ENCODE assay signal across 14 cellular contexts in genomic region chr14:54381821-54382220, GRCh38. TPM values are rescaled to one million over a fixed set of nuclear protein-coding genes. Genes with fewer than 3 reads are reported as not detected.
DNase-seq lines count a peak whose midpoint lies in the region; ATAC-seq, FAIRE-seq and TF ChIP-seq lines count a peak whose summit lies in the region.
"Had no signal": no experiment of that assay in that cellular context is flagged by ENCODE, and none has a peak within 500 bp of the region (broad histone marks: within the 10 kb centered on the region; RNA-seq: fewer than 3 reads in every experiment).

No MANE protein-coding gene starts in this region.

- no peak overlapping the region for H2BK5ac ChIP-seq in H1 (ENCODE audit: low read depth, low read length)
- no peak overlapping the region for H2BK5ac ChIP-seq in mesendoderm (ENCODE audit: low read length)

- peaks cover 7% of the 10 kb centered on the region; the same call in 2 of the 3 replicates for H3K4me1 Mint-ChIP-seq in GM23338

- no peak overlapping the region for H4K5ac ChIP-seq in H1 (ENCODE audit: insufficient read length, low read depth, low read length)
- no peak overlapping the region for H4K5ac ChIP-seq in mesendoderm (ENCODE audit: low read length)

- no peak overlapping the region for H2BK12ac ChIP-seq in H1 (ENCODE audit: low read depth, low read length)

- no peak overlapping the region for H4K91ac ChIP-seq in H1 (replicated peaks; ENCODE audit: insufficient read length, low read length)

- CTCF ChIA-PET in H1 (lab: Charles Lee; ENCODE audit: partially characterized antibody): interaction anchor here (0.6 to 1.2 kb wide), 8 partner anchors 8 to 878 kb away, joined by 3 to 4 read pairs (median 3); no protein-coding TSS in a partner anchor

- no peaks in the 10 kb centered on the region for H3K9me2 ChIP-seq in GM23338 (ENCODE audit: insufficient read depth)

- H2BK20ac ChIP-seq in H1 (ENCODE audit: low read length): no peak overlapping the region

- TF ChIP-seq CTCF in GM23338 (conservative IDR thresholded peaks at IDR 0.05; ENCODE audit: low read depth in 2 of 2) (no peak), H1 (IDR thresholded peaks at IDR 0.05; ENCODE audit: control extremely low read depth in 1 of 3, insufficient read depth in 1 of 3, low read depth in 1 of 3, low read length in 3 of 3) (no peak), dorsolateral prefrontal cortex (IDR thresholded peaks at IDR 0.05 in 54 of 56, conservative IDR thresholded peaks at IDR 0.05 in 2 of 56; ENCODE audit: low read depth in 1 of 56, partially characterized antibody in 56 of 56) (no peak)

- H2BK15ac ChIP-seq in H1 (ENCODE audit: low read length): no peak overlapping the region
- no peak overlapping the region for H2BK15ac ChIP-seq in mesendoderm (replicated peaks; ENCODE audit: low read depth)

- H3K18ac ChIP-seq in H1 (ENCODE audit: extremely low read depth, low read length) (no peak overlapping the region), mesendoderm (ENCODE audit: low read length) (no peak overlapping the region)

- H3K4me1 ChIP-seq in GM23338 (ENCODE audit: insufficient read depth) (no peaks in the 10 kb centered on the region; the same call in 1 of the 2 replicates), H1 (replicated peaks in 1 of 4; ENCODE audit: control insufficient read depth in 3 of 4, insufficient read depth in 4 of 4, low read length in 3 of 4) (0 out of 7 replicates have a peak, but pooled peaks cover 0 to 4% (median 0%) of the 10 kb centered on the region in 4 experiments), mesendoderm (ENCODE audit: control insufficient read depth, low read depth, low read length) (no peaks in the 10 kb centered on the region)
- H3K4me1 ChIP-seq: HAP-1 had no signal

- H2AFZ ChIP-seq in GM23338 (no peak overlapping the region), H1 (ENCODE audit: low read length) (0 out of 2 replicates have a peak overlapping the region, but pooled peaks have one; percentile 84)

- intact Hi-C loops in dorsolateral prefrontal cortex (cut with DNase I): no loop called here

- H3K79me2 ChIP-seq in GM23338 (replicated peaks; ENCODE audit: insufficient read depth) (no peaks in the 10 kb centered on the region), H1 (ENCODE audit: control insufficient read depth in 1 of 2, insufficient read depth in 2 of 2, low read length in 2 of 2) (no peaks in the 10 kb centered on the region), mesendoderm (ENCODE audit: control insufficient read depth, insufficient read depth, low read length) (no peaks in the 10 kb centered on the region)

- no peaks in the 10 kb centered on the region for H4K20me1 ChIP-seq in GM23338 (replicated peaks; ENCODE audit: insufficient read depth)
- H4K20me1 ChIP-seq in H1 (replicated peaks in 1 of 2; ENCODE audit: control insufficient read depth in 1 of 2, insufficient read depth in 2 of 2, low read length in 2 of 2): no peaks in the 10 kb centered on the region
- H4K20me1 ChIP-seq: BLaER1 treated with 17β-estradiol and CSF1 and Interleukin-3, amounts not matched to agents 10 nM and 100 nM had no signal

- ATAC-seq in GM23338 (peak; percentile 27; the same call in 1 of the 3 replicates), HG02973 (IDR thresholded peaks at IDR 0.05; ENCODE audit: unreplicated experiment) (no peak)
- ATAC-seq: CD8-positive, alpha-beta T cell had no signal

- H3K79me1 ChIP-seq in H1 (ENCODE audit: low read depth, low read length) (no peaks in the 10 kb centered on the region), mesendoderm (ENCODE audit: low read length) (no peaks in the 10 kb centered on the region)

- no peaks in the 10 kb centered on the region for H3K9me3 Mint-ChIP-seq in GM23338
- H3K9me3 Mint-ChIP-seq: CD8-positive, alpha-beta T cell had no signal

- DNase-seq in GM23338 (ENCODE audit: low spot score) (no peak), NCI-H2227 (lab: John Stamatoyannopoulos, UW; ENCODE audit: unreplicated experiment) (peak; percentile 25), H1 (ENCODE audit: low read depth in 1 of 2, low spot score in 2 of 2) (no peak), mesendoderm (peak; percentile 33), dorsolateral prefrontal cortex (no peak)
- DNase-seq: Calu3; CD8-positive, alpha-beta T cell; DMS79 treated with DMSO at 0.1 percent for 48 hours; GF-D8; GOT3 had no signal

- H3K27me3 ChIP-seq in GM23338 (ENCODE audit: insufficient read depth) (no peaks in the 10 kb centered on the region), H1 (replicated peaks in 1 of 4; ENCODE audit: control insufficient read depth in 3 of 4, extremely low read depth in 1 of 4, insufficient read depth in 3 of 4, low read length in 3 of 4) (no peaks in the 10 kb centered on the region), mesendoderm (ENCODE audit: insufficient read depth, low read length, poor library complexity) (no peaks in the 10 kb centered on the region), dorsolateral prefrontal cortex (no peaks in the 10 kb centered on the region)
- H3K27me3 ChIP-seq: BLaER1 treated with 17β-estradiol and CSF1 and Interleukin-3, amounts not matched to agents 10 nM and 100 nM had no signal

- H3K56ac ChIP-seq in H1 (replicated peaks; ENCODE audit: insufficient read length, low read depth, low read length): no peak overlapping the region
- H3K56ac ChIP-seq in mesendoderm (ENCODE audit: low read length): no peak overlapping the region

- no peaks in the 10 kb centered on the region for H3K36me3 Mint-ChIP-seq in GM23338 (ENCODE audit: low read depth)
- H3K36me3 Mint-ChIP-seq: CD8-positive, alpha-beta T cell had no signal

- no peaks in the 10 kb centered on the region for H3K23me2 ChIP-seq in H1 (ENCODE audit: low read depth, low read length)

- no peak for TF ChIP-seq EP300 in H1 (IDR thresholded peaks at IDR 0.05; ENCODE audit: borderline replicate concordance in 1 of 2, low read depth in 2 of 2, low read length in 2 of 2)

- H3K4me3 ChIP-seq in GM23338 (no peak overlapping the region), H1 (ENCODE audit: extremely low read depth in 1 of 4, insufficient read depth in 2 of 4, low read depth in 3 of 4, low read length in 4 of 4) (no peak overlapping the region), mesendoderm (ENCODE audit: low read length) (no peak overlapping the region), dorsolateral prefrontal cortex (no peak overlapping the region)
- H3K4me3 ChIP-seq: BLaER1 treated with 17β-estradiol and CSF1 and Interleukin-3, amounts not matched to agents 10 nM and 100 nM; HAP-1 had no signal

- TF ChIP-seq RAD21 in H1 (IDR thresholded peaks at IDR 0.05 in 1 of 2, conservative IDR thresholded peaks at IDR 0.05 in 1 of 2; ENCODE audit: low read depth in 2 of 2, low read length in 2 of 2): no peak

- H3K4me2 ChIP-seq in GM23338: no peak overlapping the region
- no peak overlapping the region for H3K4me2 ChIP-seq in H1 (ENCODE audit: insufficient read depth in 1 of 2, low read depth in 2 of 2, low read length in 2 of 2)
- no peak overlapping the region for H3K4me2 ChIP-seq in mesendoderm (ENCODE audit: low read length)
- H3K4me2 ChIP-seq: BLaER1 treated with 17β-estradiol and CSF1 and Interleukin-3, amounts not matched to agents 10 nM and 100 nM had no signal

- POLR2A ChIA-PET in H1 (lab: Charles Lee; ENCODE audit: partially characterized antibody): interaction anchor here (0.5 to 2.6 kb wide), 3 partner anchors 9 to 172 kb away, joined by 3 to 15 read pairs (median 3); no protein-coding TSS in a partner anchor

- no peak overlapping the region for H3K14ac ChIP-seq in H1 (ENCODE audit: insufficient read length)

- H3K27ac Mint-ChIP-seq in GM23338: no peak overlapping the region
- H3K27ac Mint-ChIP-seq: B cell; CD8-positive, alpha-beta T cell had no signal

- H4K8ac ChIP-seq in H1 (ENCODE audit: extremely low read depth, insufficient read depth, low read length) (no peak overlapping the region), mesendoderm (ENCODE audit: low read depth, low read length) (no peak overlapping the region)

- H2AK5ac ChIP-seq in H1 (ENCODE audit: low read depth, low read length) (no peak overlapping the region), mesendoderm (ENCODE audit: low read length) (no peak overlapping the region)

- no peak overlapping the region for H3K4me3 Mint-ChIP-seq in GM23338
- H3K4me3 Mint-ChIP-seq: B cell; CD8-positive, alpha-beta T cell had no signal

- H3K36me3 ChIP-seq in GM23338 (ENCODE audit: insufficient read depth) (no peaks in the 10 kb centered on the region), H1 (ENCODE audit: control insufficient read depth in 2 of 4, insufficient read depth in 4 of 4, low read length in 3 of 4) (no peaks in the 10 kb centered on the region), mesendoderm (ENCODE audit: control insufficient read depth, insufficient read depth, low read length) (no peaks in the 10 kb centered on the region)
- H3K36me3 ChIP-seq: BLaER1 treated with 17β-estradiol and CSF1 and Interleukin-3, amounts not matched to agents 10 nM and 100 nM; HAP-1 had no signal

- no peaks in the 10 kb centered on the region for H3F3A ChIP-seq in GM23338 (replicated peaks; ENCODE audit: low read depth)

- no peak overlapping the region for H3K27ac ChIP-seq in GM23338 (ENCODE audit: low read depth)
- no peak overlapping the region for H3K27ac ChIP-seq in H1 (ENCODE audit: low read depth, low read length)
- H3K27ac ChIP-seq in mesendoderm (ENCODE audit: low read depth, low read length): no peak overlapping the region
- H3K27ac ChIP-seq in dorsolateral prefrontal cortex: no peak overlapping the region

- H3K9me3 ChIP-seq in H1 (ENCODE audit: insufficient read depth in 2 of 2, low read depth in 1 of 2, low read length in 1 of 2): no peaks in the 10 kb centered on the region
- H3K9me3 ChIP-seq: HAP-1 had no signal

- no peak for TF ChIP-seq POLR2A in H1 (IDR thresholded peaks at IDR 0.05; ENCODE audit: control extremely low read depth in 1 of 2, low read depth in 2 of 2, low read length in 2 of 2)

- H3K9ac ChIP-seq in H1 (replicated peaks in 1 of 4; ENCODE audit: extremely low read depth in 1 of 4, low read depth in 3 of 4, low read length in 3 of 4): no peak overlapping the region
- H3K9ac ChIP-seq in mesendoderm (ENCODE audit: low read length): no peak overlapping the region
- H3K9ac ChIP-seq: BLaER1 treated with 17β-estradiol and CSF1 and Interleukin-3, amounts not matched to agents 10 nM and 100 nM had no signal

- no peak overlapping the region for H3K4ac ChIP-seq in H1 (replicated peaks; ENCODE audit: insufficient read length, low read depth, low read length)
- H3K4ac ChIP-seq in mesendoderm (ENCODE audit: low read depth, low read length): no peak overlapping the region

- no peak overlapping the region for H2BK120ac ChIP-seq in H1 (replicated peaks; ENCODE audit: low read depth, low read length)
- H2BK120ac ChIP-seq in mesendoderm (ENCODE audit: low read depth, low read length): no peak overlapping the region

- no peak for FAIRE-seq in H1 (lab: Jason Lieb, UNC)

- H3K27me3 Mint-ChIP-seq in GM23338 (ENCODE audit: insufficient read depth, low read depth, poor library complexity): peaks cover 4% of the 10 kb centered on the region

- H3K23ac ChIP-seq in H1 (ENCODE audit: insufficient read length) (no peak overlapping the region), mesendoderm (ENCODE audit: low read length) (no peak overlapping the region)

RNA-seq across cellular contexts. Expression of gene CDKN3, which starts 15.0 kb away (rescaled TPM):
- 36.3 and 61.7 TPM in 2 replicates for total RNA-seq in GM23338 (2014; rRNA removed; shearing (Covaris generic))
- polyA plus RNA-seq in GM23338 (2016; fragmentation: Nextera tagmentation; extraction: Ambion mirVana) (86.8 and 97.4 TPM in 2 replicates), H1 (2011; rRNA removed) (25.4 and 43.5 TPM in 2 replicates)
- 41.5 and 48.3 TPM in 2 replicates for total RNA-seq in H1 (2021; fragmentation: NEBNext Ultra II Directional; extraction: Animal tissue kit (Norgen Biotek cat#: 25700))
- 45.7 TPM for polyA plus RNA-seq in H1 (2011; cell fraction: cytosol; rRNA removed)
- 10.7 TPM for polyA plus RNA-seq in H1 (2011; cell fraction: nucleus; rRNA removed)
- polyA plus RNA-seq in H1 (2012, experiment 1 of 2): 26.3 to 34.7 TPM (median 32.0 TPM) in 4 replicates
- 15.1 TPM for polyA plus RNA-seq in H1 (2012, experiment 2 of 2)
- 96.1 TPM for polyA plus RNA-seq in H1 (2013, experiment 1 of 2)
- polyA plus RNA-seq in H1 (2013, experiment 2 of 2): 92.4 TPM
- polyA minus RNA-seq in H1 (2011; rRNA and poly(A)+ RNA removed): 16.3 and 28.1 TPM in 2 replicates
- polyA minus RNA-seq in H1 (2011; cell fraction: cytosol; rRNA and poly(A)+ RNA removed): 16.1 TPM
- 16.6 TPM for polyA minus RNA-seq in H1 (2011; cell fraction: nucleus; rRNA and poly(A)+ RNA removed)
- polyA plus RNA-seq in mesendoderm (2013, experiment 1 of 2): 128 TPM
- polyA plus RNA-seq in mesendoderm (2013, experiment 2 of 2): 129 TPM
- total RNA-seq in dorsolateral prefrontal cortex: 1 to 10 TPM in 117 of 120 experiments, under 1 TPM in 3; 0.73 to 10.0 (median 3.9) TPM

RNA-seq across cellular contexts. Expression of gene CNIH1, which starts 59.4 kb away (rescaled TPM):
- total RNA-seq in GM23338 (2014; rRNA removed; shearing (Covaris generic)): 172 and 197 TPM in 2 replicates
- polyA plus RNA-seq in GM23338 (2016; fragmentation: Nextera tagmentation; extraction: Ambion mirVana): 135 and 141 TPM in 2 replicates
- 118 and 119 TPM in 2 replicates for total RNA-seq in H1 (2021; fragmentation: NEBNext Ultra II Directional; extraction: Animal tissue kit (Norgen Biotek cat#: 25700))
- polyA plus RNA-seq in H1 (2011; rRNA removed): 234 and 333 TPM in 2 replicates
- polyA plus RNA-seq in H1 (2011; cell fraction: cytosol; rRNA removed): 230 TPM
- 84.1 TPM for polyA plus RNA-seq in H1 (2011; cell fraction: nucleus; rRNA removed)
- 91.6 to 126 TPM (median 105 TPM) in 4 replicates for polyA plus RNA-seq in H1 (2012, experiment 1 of 2)
- polyA plus RNA-seq in H1 (2012, experiment 2 of 2): 33.4 TPM
- polyA plus RNA-seq in H1 (2013, experiment 1 of 2): 170 TPM
- polyA plus RNA-seq in H1 (2013, experiment 2 of 2): 202 TPM
- polyA minus RNA-seq in H1 (2011; rRNA and poly(A)+ RNA removed): 240 and 302 TPM in 2 replicates
- 110 TPM for polyA minus RNA-seq in H1 (2011; cell fraction: cytosol; rRNA and poly(A)+ RNA removed)
- 76.1 TPM for polyA minus RNA-seq in H1 (2011; cell fraction: nucleus; rRNA and poly(A)+ RNA removed)
- 115 TPM for polyA plus RNA-seq in mesendoderm (2013, experiment 1 of 2)
- polyA plus RNA-seq in mesendoderm (2013, experiment 2 of 2): 116 TPM
- total RNA-seq in dorsolateral prefrontal cortex: 100 to 1,000 TPM in 2 of 120 experiments, 10 to 100 TPM in 118; 43.6 to 104 (median 72.6) TPM

Comparison
In these comparisons a context has a peak if more than half of its experiments do, and no peak if none do; other contexts are left out.
1. DNase-seq: peak in NCI-H2227 (single experiment) and mesendoderm (single experiment); none in GM23338 (single experiment), H1 (0 of 2) and dorsolateral prefrontal cortex (0 of 10).